Comparison of ENCODE assay signal across 8 cellular contexts in the genomic region with DNA sequence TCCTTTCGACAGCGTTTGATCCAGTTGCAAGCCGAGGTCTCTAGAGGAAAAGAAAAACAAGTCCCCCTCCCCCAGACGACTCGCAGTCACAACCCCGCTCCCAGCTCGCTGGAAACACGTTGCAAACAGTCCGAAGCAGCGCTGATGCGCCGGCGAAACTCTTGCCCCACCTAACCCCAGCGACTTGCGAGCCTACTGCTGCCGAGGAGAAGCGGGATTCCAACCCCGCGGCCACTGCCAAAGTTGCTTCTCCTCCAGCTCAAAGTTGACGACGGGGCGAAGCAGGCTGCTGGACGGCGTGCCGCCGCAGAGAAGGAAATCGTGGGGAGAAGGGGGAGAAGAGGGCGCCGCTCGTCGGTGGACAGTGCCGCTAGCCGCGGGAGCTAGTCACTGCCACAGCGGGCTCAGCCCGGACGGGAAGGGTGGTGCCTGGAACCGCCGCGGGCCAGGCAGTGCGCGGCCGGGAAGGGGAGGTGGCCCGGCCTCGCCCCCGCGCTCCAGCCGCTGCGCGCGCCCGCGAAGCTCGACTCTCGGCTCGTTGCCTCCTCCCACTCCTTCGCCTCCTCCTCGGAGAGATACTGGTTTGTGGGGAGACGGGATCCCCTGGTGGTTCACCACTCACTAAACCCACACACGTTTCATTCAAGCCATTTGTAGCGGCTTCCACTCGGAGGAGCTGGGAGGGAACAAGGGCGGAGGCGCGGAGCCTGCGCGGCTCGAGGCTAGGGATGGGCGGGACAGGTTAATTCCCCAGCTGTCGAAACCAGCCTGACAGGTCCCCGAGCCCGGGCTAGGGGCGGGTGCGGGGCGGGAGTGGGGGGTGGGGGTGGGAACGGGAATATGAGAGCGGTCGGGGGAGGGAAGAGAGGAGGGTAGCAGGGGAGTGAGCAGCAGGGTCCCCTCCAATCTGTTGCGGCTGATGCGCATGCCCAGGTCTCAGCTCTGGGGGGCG. TPM values are rescaled to one million over a fixed set of nuclear protein-coding genes. Genes with fewer than 3 reads are reported as not detected.
DNase-seq lines count a peak whose midpoint lies in the region; ATAC-seq and TF ChIP-seq lines count a peak whose summit lies in the region.

A gene with protein sequence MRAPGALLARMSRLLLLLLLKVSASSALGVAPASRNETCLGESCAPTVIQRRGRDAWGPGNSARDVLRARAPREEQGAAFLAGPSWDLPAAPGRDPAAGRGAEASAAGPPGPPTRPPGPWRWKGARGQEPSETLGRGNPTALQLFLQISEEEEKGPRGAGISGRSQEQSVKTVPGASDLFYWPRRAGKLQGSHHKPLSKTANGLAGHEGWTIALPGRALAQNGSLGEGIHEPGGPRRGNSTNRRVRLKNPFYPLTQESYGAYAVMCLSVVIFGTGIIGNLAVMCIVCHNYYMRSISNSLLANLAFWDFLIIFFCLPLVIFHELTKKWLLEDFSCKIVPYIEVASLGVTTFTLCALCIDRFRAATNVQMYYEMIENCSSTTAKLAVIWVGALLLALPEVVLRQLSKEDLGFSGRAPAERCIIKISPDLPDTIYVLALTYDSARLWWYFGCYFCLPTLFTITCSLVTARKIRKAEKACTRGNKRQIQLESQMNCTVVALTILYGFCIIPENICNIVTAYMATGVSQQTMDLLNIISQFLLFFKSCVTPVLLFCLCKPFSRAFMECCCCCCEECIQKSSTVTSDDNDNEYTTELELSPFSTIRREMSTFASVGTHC (minus strand): TSS at position 392 of the 952 bp plus-strand sequence. CDS start 816 bp downstream, outside the sequence.

- CTCF ChIA-PET in PC-9 (lab: Charles Lee) = interaction anchor here (0.6 kb wide), 1 partner anchor 613 kb away, joined by 3 read pairs; no protein-coding TSS in a partner anchor

- TF ChIP-seq CTCF in PC-9 (conservative IDR thresholded peaks at IDR 0.05) (no peak; the same call in 1 of the 2 replicates), astrocyte of the spinal cord (IDR thresholded peaks at IDR 0.05; ENCODE audit: low read depth, low read length) (peak; percentile 25)

- no peaks in the 10 kb centered on the region for H3K9me2 ChIP-seq in PC-9 (ENCODE audit: insufficient read depth)

- no peaks in the 10 kb centered on the region for H3K79me2 ChIP-seq in PC-9 (ENCODE audit: low read depth)

- 0 out of 2 replicates have a peak, but pooled peaks cover 3% of the 10 kb centered on the region for H3F3A ChIP-seq in PC-9 (ENCODE audit: insufficient read depth, low read depth)

- no TSS peak for BruUV-seq in PC-9 (replicated peaks; lab: Mats Ljungman, UMichigan)

- peak within 1 kb of the TSS; percentile 95 for H2AFZ ChIP-seq in PC-9

- H3K9me3 ChIP-seq in PC-9 (ENCODE audit: insufficient read depth, low read depth) = no peaks in the 10 kb centered on the region

- H3K27ac ChIP-seq in PC-9 = no peak within 1 kb of the TSS

- POLR2A ChIA-PET in PC-9 (lab: Charles Lee; ENCODE audit: unreplicated experiment) = interaction anchor here (0.5 kb wide), 1 partner anchor 206 kb away, joined by 3 read pairs; no protein-coding TSS in a partner anchor

- H3K4me3 ChIP-seq in PC-9 (peak within 1 kb of the TSS; percentile 73), astrocyte of the spinal cord (ENCODE audit: low read depth, low read length) (peak within 1 kb of the TSS; percentile 58)

- intact Hi-C loops in PC-9 (cut with micrococcal nuclease; ENCODE audit: unreplicated experiment) = loop anchor here (1.0 kb wide), 2 partner anchors 98 to 612 kb away; no protein-coding TSS in a partner anchor

- H3K4me2 ChIP-seq in PC-9 = peak within 1 kb of the TSS; percentile 79

- H4K20me1 ChIP-seq in PC-9 (ENCODE audit: insufficient read depth) = no peaks in the 10 kb centered on the region

- in situ Hi-C loops in astrocyte of the spinal cord (cut with HindIII; ENCODE audit: low sequenced_read_pairs) = no loop called here

- ATAC-seq in GM19467 (IDR thresholded peaks at IDR 0.05; ENCODE audit: unreplicated experiment) (peak; percentile 58), HG03571 (IDR thresholded peaks at IDR 0.05; ENCODE audit: unreplicated experiment) (peak; percentile 55)

- H3K36me3 ChIP-seq in PC-9 (ENCODE audit: low read depth) = no peaks in the 10 kb centered on the region

- no peaks in the 10 kb centered on the region; the same call in 1 of the 2 replicates for H3K4me1 ChIP-seq in PC-9 (replicated peaks; ENCODE audit: insufficient read depth)

- peak; percentile 87 for DNase-seq in D341Med (ENCODE audit: low spot score)
- peak; percentile 63 to 87 for DNase-seq in PC-9
- DNase-seq in astrocyte of the spinal cord (ENCODE audit: low read depth, low spot score) = peak; percentile 74
- DNase-seq in hippocampal formation (lab: John Stamatoyannopoulos, UW) = peak; percentile 90 to 94
- DNase-seq in pulmonary artery endothelial cell (ENCODE audit: low read depth, low spot score) = peak; percentile 51
- DNase-seq in Kasumi-1 (lab: John Stamatoyannopoulos, UW) = no peak

- peaks cover 2% of the 10 kb centered on the region; the same call in 1 of the 2 replicates for H3K27me3 ChIP-seq in PC-9 (ENCODE audit: insufficient read depth, low read depth)

RNA-seq across cellular contexts. Expression of the gene that starts here (rescaled TPM):
- total RNA-seq in PC-9 (2021) = 1.8 and 1.9 TPM in 2 replicates
- 1.7 and 8.1 TPM in 2 replicates for total RNA-seq in pulmonary artery endothelial cell

Comparison
In these comparisons a context has a peak if more than half of its experiments do, and no peak if none do; other contexts are left out.
1. DNase-seq: peak in D341Med (single experiment), PC-9 (2 of 2), astrocyte of the spinal cord (single experiment), hippocampal formation (2 of 2) and pulmonary artery endothelial cell (single experiment); none in Kasumi-1 (0 of 2).